ENCODE assay signal across 17 cellular contexts in genomic region chr11:23013509-23013908, GRCh38.
A peak's percentile ranks its signal among the peaks of the same experiment; 100 is the strongest.
DNase-seq lines count a peak whose midpoint lies in the region; ATAC-seq and TF ChIP-seq lines count a peak whose summit lies in the region.
"Had no signal": no experiment of that assay in that cellular context is flagged by ENCODE, and none has a peak within 500 bp of the region (broad histone marks: within the 10 kb centered on the region; RNA-seq: fewer than 3 reads in every experiment).

No MANE protein-coding gene starts in this region.

- H3K36me3 ChIP-seq in A673 (ENCODE audit: insufficient read depth, low read length, poor library complexity, severe bottlenecking): no peaks in the 10 kb centered on the region
- no peaks in the 10 kb centered on the region for H3K36me3 ChIP-seq in adrenal gland (replicated peaks in 1 of 2)
- H3K36me3 ChIP-seq: HAP-1 had no signal

- H3K27ac ChIP-seq in A673 (ENCODE audit: low read depth, low read length, poor library complexity, severe bottlenecking) (no peak overlapping the region), caudate nucleus (ENCODE audit: low read depth, low read length) (no peak overlapping the region), adrenal gland (no peak overlapping the region)
- H3K27ac ChIP-seq: 22Rv1 had no signal

- in situ Hi-C loops in SK-MEL-5 (cut with HindIII; ENCODE audit: low pct_unique_long_range_greater_than_20kb, low sequenced_read_pairs): no loop called here

- H3K9me3 ChIP-seq in A673 (ENCODE audit: low read depth, low read length, poor library complexity, severe bottlenecking) (no peaks in the 10 kb centered on the region), adrenal gland (replicated peaks in 1 of 3) (no peaks in the 10 kb centered on the region)
- H3K9me3 ChIP-seq: HAP-1 had no signal

- CTCF ChIA-PET in A673 (lab: Charles Lee): no interaction called here

- TF ChIP-seq CTCF in A673 (conservative IDR thresholded peaks at IDR 0.05; ENCODE audit: low read depth, low read length): no peak
- no peak for TF ChIP-seq CTCF in adrenal gland (IDR thresholded peaks at IDR 0.05)

- WGBS in adrenal gland, 4 donors: 85 to 92% (median 88%) methylated on average over 5 of the region's 5 CpGs

- no peak overlapping the region for H3K4me3 ChIP-seq in A673 (ENCODE audit: low read depth, low read length, poor library complexity, severe bottlenecking)
- no peak overlapping the region for H3K4me3 ChIP-seq in adrenal gland
- H3K4me3 ChIP-seq: HAP-1 had no signal

- no peak for ATAC-seq in HG02763 (IDR thresholded peaks at IDR 0.05; ENCODE audit: unreplicated experiment)

- no TSS peak for BruUV-seq in A673 (replicated peaks; lab: Mats Ljungman, UMichigan)

- DNase-seq in A673 (ENCODE audit: low spot score) (peak; percentile 9), HT-29 (ENCODE audit: low spot score) (peak; percentile 38), M059J (ENCODE audit: low read depth) (peak; percentile 22), SK-MEL-5 (ENCODE audit: low read depth, low spot score) (peak; percentile 54), caudate nucleus (lab: John Stamatoyannopoulos, UW) (no peak), adrenal gland (no peak)
- no peak for DNase-seq in stimulated activated CD8-positive, alpha-beta memory T cell treated with anti-CD3 and anti-CD28 coated beads, Interleukin-4, amount 100 ng/mL, for 48 hours
- DNase-seq: C1 segment of cervical spinal cord; CD4-positive, alpha-beta memory T cell; COR-L47; DMS53; DMS79 treated with DMSO at 0.1 percent for 48 hours; GF-D8; GOT3 had no signal

- intact Hi-C loops in A673 (cut with micrococcal nuclease; ENCODE audit: unreplicated experiment): no loop called here
- intact Hi-C loops in adrenal gland (cut with DNase I): no loop called here

- TF ChIP-seq POLR2A in adrenal gland (IDR thresholded peaks at IDR 0.05): no peak

- H3K27me3 ChIP-seq in A673 (replicated peaks; ENCODE audit: insufficient read depth, low read depth, low read length, poor library complexity): no peaks in the 10 kb centered on the region
- no peaks in the 10 kb centered on the region for H3K27me3 ChIP-seq in adrenal gland

- H3K4me1 ChIP-seq in A673 (ENCODE audit: insufficient read depth, low read length, poor library complexity, severe bottlenecking) (no peaks in the 10 kb centered on the region), adrenal gland (replicated peaks in 1 of 2) (no peaks in the 10 kb centered on the region)
- H3K4me1 ChIP-seq: HAP-1 had no signal

- POLR2A ChIA-PET in A673 (lab: Charles Lee; ENCODE audit: low non-redundant PET): no interaction called here

Comparison
In these comparisons a context has a peak if more than half of its experiments do, and no peak if none do; other contexts are left out.
1. DNase-seq: peak in A673 (single experiment), HT-29 (single experiment), M059J (single experiment) and SK-MEL-5 (single experiment); none in caudate nucleus (0 of 61), adrenal gland (0 of 7) and stimulated activated CD8-positive, alpha-beta memory T cell treated with anti-CD3 and anti-CD28 coated beads, Interleukin-4, amount 100 ng/mL, for 48 hours (single experiment).